In genomic region chr2:55459741-55460274, GRCh38 we compare ENCODE assay signal across 23 cellular contexts.
"Had no signal": no experiment of that assay in that cellular context is flagged by ENCODE, and none has a peak within 500 bp of the region (broad histone marks: within the 10 kb centered on the region; RNA-seq: fewer than 3 reads in every experiment).

No MANE protein-coding gene starts in this region.

- H3K4me1 ChIP-seq: left ventricle myocardium inferior, lower lobe of right lung, parathyroid adenoma, prostate gland, right lobe of liver, suprapubic skin, tibial artery, upper lobe of left lung, uterus had no signal

- H3K9me3 ChIP-seq: left ventricle myocardium inferior, lower lobe of right lung, prostate gland, right lobe of liver, suprapubic skin, tibial artery, upper lobe of left lung, uterus had no signal

- H2AFZ ChIP-seq: parathyroid adenoma had no signal

- H3K79me2 ChIP-seq: parathyroid adenoma had no signal

- H3K4me3 ChIP-seq: coronary artery, left ventricle myocardium inferior, lower lobe of right lung, prostate gland, right lobe of liver, suprapubic skin, tibial artery, upper lobe of left lung, uterus had no signal

- DNase-seq: effector CD4-positive, alpha-beta T cell; endodermal cell; foreskin melanocyte; head of caudate nucleus; hippocampal formation; left ventricle myocardium inferior; lower lobe of right lung; midbrain; occipital lobe; retina; right lobe of liver; stimulated activated CD4-positive, alpha-beta T cell treated with anti-CD3 and anti-CD28 coated beads, Interleukin-4, amount 100 ng/mL, for 1 hour; stimulated activated CD8-positive, alpha-beta memory T cell treated with anti-CD3 and anti-CD28 coated beads, Interleukin-4, amount 100 ng/mL, for 48 hours; stimulated activated naive CD8-positive, alpha-beta T cell treated with anti-CD3 and anti-CD28 coated beads, Interleukin-15, Interleukin-2, amounts not matched to agents 100 U/mL and 50 U/mL, for 24 hours; tibial artery; upper lobe of left lung; uterus had no signal

- H3K27ac ChIP-seq: coronary artery, left ventricle myocardium inferior, lower lobe of right lung, parathyroid adenoma, prostate gland, right lobe of liver, suprapubic skin, tibial artery, upper lobe of left lung, uterus had no signal

- FAIRE-seq: endothelial cell of umbilical vein had no signal

- H3K36me3 ChIP-seq: left ventricle myocardium inferior, lower lobe of right lung, prostate gland, right lobe of liver, suprapubic skin, tibial artery, upper lobe of left lung, uterus had no signal

- H3K9ac ChIP-seq: parathyroid adenoma had no signal

- ATAC-seq: stimulated activated effector memory CD8-positive, alpha-beta T cell treated with anti-CD3 and anti-CD28 coated beads, Interleukin-12 subunit alpha, Interleukin-12 subunit beta, amount 100 ng/mL, for 72 hours; stimulated activated naive CD8-positive, alpha-beta T cell treated with anti-CD3 and anti-CD28 coated beads, Interleukin-15, Interleukin-2, amounts not matched to agents 100 U/mL and 50 U/mL, for 24 hours had no signal

- H3K27me3 ChIP-seq: right lobe of liver, suprapubic skin, tibial artery, upper lobe of left lung, uterus had no signal
